1 cellular context compared by ENCODE assay signal in the genomic region with DNA sequence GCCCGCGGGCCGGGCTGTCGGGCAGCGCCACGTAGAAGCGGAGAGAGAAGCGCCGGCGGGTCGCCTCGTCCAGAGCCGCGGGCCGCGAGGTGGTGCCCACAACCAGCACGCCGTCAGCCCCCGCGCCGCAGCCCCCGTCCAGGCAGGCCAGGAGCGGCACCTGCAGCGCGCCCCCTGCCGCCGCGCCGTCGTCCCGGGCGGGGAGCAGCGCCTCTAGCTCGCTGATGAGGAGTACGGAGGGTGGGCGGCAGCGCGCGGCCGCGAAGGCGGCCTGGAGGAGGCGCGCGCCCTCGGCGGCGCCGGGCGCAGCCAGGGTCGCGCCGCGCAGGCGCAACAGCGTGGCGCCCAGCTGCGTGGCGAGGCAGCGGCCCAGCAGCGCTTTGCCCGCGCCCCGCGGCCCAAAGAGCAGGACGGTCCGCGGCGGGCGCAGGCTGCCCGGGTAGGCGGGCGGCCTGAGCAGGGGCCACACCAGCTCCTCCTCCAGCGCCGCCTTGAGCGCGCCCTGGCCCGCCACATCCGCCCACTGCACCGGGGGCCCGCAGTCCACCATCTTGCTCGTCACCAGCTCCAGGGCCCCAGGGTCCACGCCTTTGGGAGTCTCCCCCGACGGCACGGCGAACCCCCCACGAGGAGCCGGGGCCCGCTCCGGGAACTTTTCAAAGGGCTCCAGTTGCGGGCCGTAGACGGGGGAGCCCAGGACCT.
TF ChIP-seq lines count a peak whose summit lies in the region.

No MANE protein-coding gene starts in this region.

TF ChIP-seq in A549, 52 proteins besides CTCF, POLR2A, EP300 and RAD21 (continued from another document):
- TF ChIP-seq USF2 (IDR thresholded peaks at IDR 0.05) = no peak
- no peak for TF ChIP-seq EHMT2 (IDR thresholded peaks at IDR 0.05; ENCODE audit: low read depth)
TF ChIP-seq in A549: peak in this region for 6.
